In the genomic region with DNA sequence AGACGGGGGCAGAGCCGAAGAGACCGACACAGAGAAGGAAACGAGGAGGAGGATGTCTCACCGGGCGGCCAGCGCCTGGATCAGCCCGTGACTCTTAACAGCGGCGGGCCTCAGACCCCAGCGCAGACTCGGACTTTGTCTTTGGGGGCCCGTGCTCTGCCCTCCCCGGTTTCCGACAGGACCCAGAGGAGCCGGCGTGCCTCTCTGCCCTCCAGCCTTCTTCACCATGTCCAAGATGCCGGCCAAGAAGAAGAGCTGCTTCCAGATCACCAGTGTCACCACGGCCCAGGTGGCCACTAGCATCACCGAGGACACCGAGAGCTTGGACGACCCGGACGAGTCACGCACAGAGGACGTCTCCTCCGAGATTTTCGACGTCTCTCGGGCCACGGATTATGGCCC, we compare ENCODE assay signal across 8 cellular contexts. TPM values are rescaled to one million over a fixed set of nuclear protein-coding genes. Genes with fewer than 3 reads are reported as not detected.
DNase-seq lines count a peak whose midpoint lies in the region; TF ChIP-seq lines count a peak whose summit lies in the region.

No MANE protein-coding gene starts in this region.

- H3K27ac ChIP-seq in OCI-LY7 (ENCODE audit: low read depth, low read length, poor library complexity, severe bottlenecking): peak overlapping the region; percentile 95

- peak overlapping the region; percentile 92 for H3K27ac Mint-ChIP-seq in endothelial cell (ENCODE audit: unreplicated experiment)
- H3K27ac Mint-ChIP-seq in osteocyte (ENCODE audit: unreplicated experiment): peak overlapping the region; percentile 99

- peaks cover 32% of the 10 kb centered on the region for H3K36me3 ChIP-seq in OCI-LY7 (ENCODE audit: insufficient read depth, low read length)

- TF ChIP-seq CTCF in OCI-LY7 (conservative IDR thresholded peaks at IDR 0.05; ENCODE audit: low read length) (no peak), endothelial cell (IDR thresholded peaks at IDR 0.05; ENCODE audit: unreplicated experiment) (no peak), osteocyte (IDR thresholded peaks at IDR 0.05) (no peak)

- H3K9me2 ChIP-seq in OCI-LY7 (ENCODE audit: insufficient read depth, low read length): 0 out of 2 replicates have a peak, but pooled peaks cover 4% of the 10 kb centered on the region

- H2AFZ ChIP-seq in OCI-LY7 (ENCODE audit: low read length): no peak overlapping the region

- peak; percentile 29 for DNase-seq in NCI-H1105 (lab: John Stamatoyannopoulos, UW)
- DNase-seq in NCI-H1105 treated with DMSO at 0.1 percent for 48 hours (lab: John Stamatoyannopoulos, UW): no peak
- peak; percentile 33 for DNase-seq in OCI-LY7 (ENCODE audit: low spot score)
- DNase-seq in endothelial cell (ENCODE audit: low spot score): no peak
- DNase-seq in osteocyte (ENCODE audit: extremely low spot score, unreplicated experiment): no peak
- DNase-seq in glomerular visceral epithelial cell (ENCODE audit: extremely low spot score): no peak
- DNase-seq in NOMO-1 treated with DMSO at 0.1 percent for 48 hours (lab: John Stamatoyannopoulos, UW; ENCODE audit: unreplicated experiment): no peak
- no peak for DNase-seq in NCI-H1092 (lab: John Stamatoyannopoulos, UW)

- POLR2A ChIA-PET in OCI-LY7 (lab: Charles Lee): interaction anchor here (0.6 to 3.4 kb wide), 10 partner anchors 15 to 676 kb away, joined by 3 to 16 read pairs (median 5); a partner anchor contains a TSS

- CTCF ChIA-PET in OCI-LY7 (lab: Charles Lee; ENCODE audit: unreplicated experiment): interaction anchor here (0.5 to 1.2 kb wide), 3 partner anchors 15 to 1556 kb away, joined by 3 read pairs; no protein-coding TSS in a partner anchor

- intact Hi-C loops in OCI-LY7 (cut with micrococcal nuclease; ENCODE audit: unreplicated experiment): loop anchor here (2.0 to 5.0 kb wide), 4 partner anchors 596 to 1417 kb away; a partner anchor contains a TSS

- peaks cover 41% of the 10 kb centered on the region for H4K20me1 ChIP-seq in OCI-LY7 (ENCODE audit: insufficient read depth, low read length)

- H3K4me1 Mint-ChIP-seq in endothelial cell (ENCODE audit: unreplicated experiment) (peaks cover 24% of the 10 kb centered on the region), osteocyte (ENCODE audit: unreplicated experiment) (peaks cover 25% of the 10 kb centered on the region)

- peaks cover 53% of the 10 kb centered on the region for H3K79me2 ChIP-seq in OCI-LY7 (ENCODE audit: insufficient read depth, low read depth, low read length)

- peaks cover 6% of the 10 kb centered on the region for H3K36me3 Mint-ChIP-seq in endothelial cell (ENCODE audit: low read depth, unreplicated experiment)
- peaks cover 26% of the 10 kb centered on the region for H3K36me3 Mint-ChIP-seq in osteocyte (ENCODE audit: unreplicated experiment)

- peak overlapping the region; percentile 89 for H3K4me2 ChIP-seq in OCI-LY7 (ENCODE audit: low read length)

- H3K9me3 ChIP-seq in OCI-LY7 (ENCODE audit: low read length): no peaks in the 10 kb centered on the region

- no TSS peak for BruUV-seq in OCI-LY7 (replicated peaks; lab: Mats Ljungman, UMichigan)

- peaks cover 13% of the 10 kb centered on the region for H3K4me1 ChIP-seq in OCI-LY7 (ENCODE audit: insufficient read depth, low read length, poor library complexity, severe bottlenecking)

- H3K4me3 Mint-ChIP-seq in endothelial cell (ENCODE audit: unreplicated experiment): peak overlapping the region; percentile 95
- peak overlapping the region; percentile 86 for H3K4me3 Mint-ChIP-seq in osteocyte (ENCODE audit: unreplicated experiment)

- peak overlapping the region; percentile 78 for H3K4me3 ChIP-seq in OCI-LY7 (ENCODE audit: low read depth, low read length, poor library complexity, severe bottlenecking)

- H3K27me3 Mint-ChIP-seq in endothelial cell (ENCODE audit: unreplicated experiment): peaks cover 11% of the 10 kb centered on the region
- no peaks in the 10 kb centered on the region for H3K27me3 Mint-ChIP-seq in osteocyte (ENCODE audit: unreplicated experiment)

- H3K9me3 Mint-ChIP-seq in endothelial cell (ENCODE audit: unreplicated experiment) (no peaks in the 10 kb centered on the region), osteocyte (ENCODE audit: unreplicated experiment) (no peaks in the 10 kb centered on the region)

RNA-seq across cellular contexts. Expression of a gene that starts 1.0 kb away (rescaled TPM):
- 5.9 and 6.2 TPM in 2 replicates for total RNA-seq in OCI-LY7 (2014; rRNA removed; shearing (Covaris generic))
- 24.2 and 24.9 TPM in 2 replicates for total RNA-seq in OCI-LY7 (2022)
- 38.8 TPM for total RNA-seq in endothelial cell (ENCODE audit: unreplicated experiment)
- 51.3 and 51.5 TPM in 2 replicates for total RNA-seq in osteocyte

Comparison
In these comparisons a context has a peak if more than half of its experiments do, and no peak if none do; other contexts are left out.
1. DNase-seq: peak in NCI-H1105 (single experiment) and OCI-LY7 (single experiment); none in NCI-H1105 treated with DMSO at 0.1 percent for 48 hours (single experiment), endothelial cell (single experiment), osteocyte (single experiment), glomerular visceral epithelial cell (single experiment), NOMO-1 treated with DMSO at 0.1 percent for 48 hours (single experiment) and NCI-H1092 (single experiment).